15 cellular contexts compared by ENCODE assay signal in genomic region chr21:40176732-40177131, GRCh38.
DNase-seq lines count a peak whose midpoint lies in the region; ATAC-seq and TF ChIP-seq lines count a peak whose summit lies in the region.
"Had no signal": no experiment of that assay in that cellular context is flagged by ENCODE, and none has a peak within 500 bp of the region (broad histone marks: within the 10 kb centered on the region; RNA-seq: fewer than 3 reads in every experiment).

No MANE protein-coding gene starts in this region.

- intact Hi-C loops in testis (cut with DNase I; ENCODE audit: low total_unique reads): no loop called here

- no peaks in the 10 kb centered on the region for H3K36me3 ChIP-seq in testis (ENCODE audit: low read depth, missing control alignments)
- H3K36me3 ChIP-seq: uterus had no signal

- 34 to 47% methylated on average over 5 of the region's 5 CpGs for WGBS in testis, 2 donors

- H3K27me3 ChIP-seq in testis: no peaks in the 10 kb centered on the region
- H3K27me3 ChIP-seq: uterus had no signal

- no peak overlapping the region for H3K27ac ChIP-seq in testis
- H3K27ac ChIP-seq: uterus had no signal

- DNase-seq in DMS79 treated with DMSO at 0.1 percent for 48 hours (lab: John Stamatoyannopoulos, UW): peak; percentile 94
- peak; percentile 76 to 94 for DNase-seq in NCI-H2081 (lab: John Stamatoyannopoulos, UW)
- peak; percentile 34 for DNase-seq in NCI-H526 treated with DMSO at 0.1 percent for 48 hours (lab: John Stamatoyannopoulos, UW)
- peak; percentile 59 for DNase-seq in left kidney (ENCODE audit: low read depth, low spot score)
- DNase-seq in kidney tubule cell (ENCODE audit: low spot score): no peak
- no peak for DNase-seq in testis
- DNase-seq: activated gamma-delta T cell, foreskin fibroblast, mammary epithelial cell, natural killer cell, uterus had no signal

- TF ChIP-seq CTCF in testis (IDR thresholded peaks at IDR 0.05): no peak

- TF ChIP-seq POLR2A in testis (IDR thresholded peaks at IDR 0.05): no peak

- ATAC-seq in HG02938 (IDR thresholded peaks at IDR 0.05; ENCODE audit: unreplicated experiment): no peak
- ATAC-seq in HG03280 (IDR thresholded peaks at IDR 0.05; ENCODE audit: unreplicated experiment): no peak
- ATAC-seq: activated CD4-positive, CD25-positive, alpha-beta regulatory T cell treated with anti-CD3 and anti-CD28 coated beads, Interleukin-2, amount 50 U/mL, for 24 hours; natural killer cell; Right ventricle myocardium inferior had no signal

- no peaks in the 10 kb centered on the region for H3K4me1 ChIP-seq in testis
- H3K4me1 ChIP-seq: uterus had no signal

- H3K9me3 ChIP-seq in testis: no peaks in the 10 kb centered on the region
- H3K9me3 ChIP-seq: uterus had no signal

- H3K4me3 ChIP-seq in testis: no peak overlapping the region
- H3K4me3 ChIP-seq: uterus had no signal

Comparison
In these comparisons a context has a peak if more than half of its experiments do, and no peak if none do; other contexts are left out.
1. DNase-seq: peak in DMS79 treated with DMSO at 0.1 percent for 48 hours (single experiment), NCI-H2081 (2 of 2), NCI-H526 treated with DMSO at 0.1 percent for 48 hours (single experiment) and left kidney (single experiment); none in kidney tubule cell (single experiment) and testis (single experiment).